ENCODE assay signal across 1 cellular context in the genomic region with DNA sequence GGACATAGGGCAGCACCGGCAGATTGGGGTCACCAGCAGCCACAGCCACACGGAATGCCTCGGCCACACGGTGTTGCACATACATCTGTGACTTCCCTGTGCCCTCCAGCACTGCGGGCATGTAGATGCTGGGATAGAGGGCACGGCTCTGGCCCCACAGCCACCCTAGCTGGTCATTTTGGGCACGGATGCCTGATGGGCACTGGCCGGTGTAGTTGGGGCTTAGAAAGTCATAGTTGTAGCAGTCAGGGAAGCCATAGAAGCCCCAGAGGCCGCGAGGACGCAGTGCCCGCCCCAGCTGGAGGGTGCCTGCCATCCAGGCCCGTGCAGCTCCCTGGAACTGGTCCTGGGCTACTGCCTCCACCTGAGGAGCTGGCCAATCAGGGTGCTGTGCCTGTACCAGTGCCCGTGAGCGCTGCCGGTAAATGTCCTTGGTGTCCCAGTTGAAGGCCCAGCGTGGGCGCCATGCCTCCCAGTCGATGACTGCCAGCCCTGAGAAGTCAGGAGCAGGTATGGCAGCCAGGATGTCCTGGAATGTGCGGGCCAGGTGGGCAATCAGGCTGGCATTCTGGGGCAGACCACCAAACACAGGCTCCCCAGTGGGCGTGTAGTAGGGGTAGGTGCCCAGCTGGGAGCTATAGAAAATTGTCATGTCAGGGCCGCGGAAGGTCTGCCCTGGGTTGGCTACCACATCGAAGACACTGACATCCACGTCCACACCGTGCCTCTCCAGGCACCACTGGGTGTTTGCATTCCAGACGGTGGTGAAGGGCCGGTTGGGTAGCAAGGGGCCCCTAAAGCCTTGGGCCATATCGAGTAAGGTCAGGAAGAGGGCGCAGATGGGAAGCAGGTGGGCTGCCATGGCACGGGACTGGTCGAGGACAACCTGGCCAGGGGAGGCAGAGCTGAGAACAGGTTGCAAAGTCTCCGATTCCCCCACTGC.
TF ChIP-seq lines count a peak whose summit lies in the region.

No MANE protein-coding gene starts in this region.

TF ChIP-seq in HepG2, 621 proteins besides CTCF, POLR2A, EP300 and RAD21 (continued from another document and continues in another):
- 0 out of 2 replicates have a peak, but pooled peaks have one; percentile 43 for TF ChIP-seq NR1H2 (CRISPR knock-in tag; IDR thresholded peaks at IDR 0.05; ENCODE audit: borderline replicate concordance, low read depth)
- TF ChIP-seq ZNF616 (CRISPR knock-in tag; IDR thresholded peaks at IDR 0.05; ENCODE audit: low read depth): peak; percentile 37; the same call in 1 of the 2 replicates
- no peak for TF ChIP-seq CCAR2 (optimal IDR thresholded peaks at IDR 0.05; ENCODE audit: low read depth, low read length)
- TF ChIP-seq ZSCAN20 (CRISPR knock-in tag; IDR thresholded peaks at IDR 0.05; ENCODE audit: borderline replicate concordance): no peak
- TF ChIP-seq ZNF180 (CRISPR knock-in tag; IDR thresholded peaks at IDR 0.05; ENCODE audit: borderline replicate concordance, low read depth): 0 out of 2 replicates have a peak, but pooled peaks have one; percentile 61
- no peak for TF ChIP-seq MED13 (CRISPR knock-in tag; IDR thresholded peaks at IDR 0.05)
- peak; percentile 9; the same call in 1 of the 2 replicates for TF ChIP-seq ZNF607 (CRISPR knock-in tag; IDR thresholded peaks at IDR 0.05; ENCODE audit: borderline replicate concordance)
- TF ChIP-seq, protein P1, sequence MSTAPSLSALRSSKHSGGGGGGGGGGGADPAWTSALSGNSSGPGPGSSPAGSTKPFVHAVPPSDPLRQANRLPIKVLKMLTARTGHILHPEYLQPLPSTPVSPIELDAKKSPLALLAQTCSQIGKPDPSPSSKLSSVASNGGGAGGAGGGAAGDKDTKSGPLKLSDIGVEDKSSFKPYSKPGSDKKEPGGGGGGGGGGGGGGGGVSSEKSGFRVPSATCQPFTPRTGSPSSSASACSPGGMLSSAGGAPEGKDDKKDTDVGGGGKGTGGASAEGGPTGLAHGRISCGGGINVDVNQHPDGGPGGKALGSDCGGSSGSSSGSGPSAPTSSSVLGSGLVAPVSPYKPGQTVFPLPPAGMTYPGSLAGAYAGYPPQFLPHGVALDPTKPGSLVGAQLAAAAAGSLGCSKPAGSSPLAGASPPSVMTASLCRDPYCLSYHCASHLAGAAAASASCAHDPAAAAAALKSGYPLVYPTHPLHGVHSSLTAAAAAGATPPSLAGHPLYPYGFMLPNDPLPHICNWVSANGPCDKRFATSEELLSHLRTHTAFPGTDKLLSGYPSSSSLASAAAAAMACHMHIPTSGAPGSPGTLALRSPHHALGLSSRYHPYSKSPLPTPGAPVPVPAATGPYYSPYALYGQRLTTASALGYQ (CRISPR knock-in tag; IDR thresholded peaks at IDR 0.05): peak; percentile 3; the same call in 1 of the 2 replicates
- TF ChIP-seq KDM5A (IDR thresholded peaks at IDR 0.05; ENCODE audit: borderline replicate concordance, low read length): peak; percentile 20; the same call in 1 of the 2 replicates
- peak; percentile 23; the same call in 1 of the 2 replicates for TF ChIP-seq ZBTB7A (CRISPR knock-in tag; IDR thresholded peaks at IDR 0.05)
- TF ChIP-seq, protein P2, sequence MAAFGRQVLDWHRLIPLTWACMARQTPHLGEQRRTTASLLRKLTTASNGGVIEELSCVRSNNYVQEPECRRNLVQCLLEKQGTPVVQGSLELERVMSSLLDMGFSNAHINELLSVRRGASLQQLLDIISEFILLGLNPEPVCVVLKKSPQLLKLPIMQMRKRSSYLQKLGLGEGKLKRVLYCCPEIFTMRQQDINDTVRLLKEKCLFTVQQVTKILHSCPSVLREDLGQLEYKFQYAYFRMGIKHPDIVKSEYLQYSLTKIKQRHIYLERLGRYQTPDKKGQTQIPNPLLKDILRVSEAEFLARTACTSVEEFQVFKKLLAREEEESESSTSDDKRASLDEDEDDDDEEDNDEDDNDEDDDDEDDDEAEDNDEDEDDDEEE (CRISPR knock-in tag; IDR thresholded peaks at IDR 0.05): peak; percentile 66; the same call in 1 of the 2 replicates
- TF ChIP-seq, protein P3, sequence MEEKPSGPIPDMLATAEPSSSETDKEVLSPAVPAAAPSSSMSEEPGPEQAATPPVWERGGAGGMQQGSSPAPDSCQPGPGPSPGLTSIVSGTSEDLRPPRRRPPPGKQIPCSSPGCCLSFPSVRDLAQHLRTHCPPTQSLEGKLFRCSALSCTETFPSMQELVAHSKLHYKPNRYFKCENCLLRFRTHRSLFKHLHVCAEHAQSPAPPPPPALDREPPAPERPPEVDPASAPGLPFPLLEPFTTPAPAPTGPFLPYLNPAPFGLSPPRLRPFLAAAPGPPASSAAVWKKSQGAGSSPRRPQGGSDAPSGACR (CRISPR knock-in tag; IDR thresholded peaks at IDR 0.05): peak; percentile 13; the same call in 1 of the 2 replicates
- TF ChIP-seq SALL2 (CRISPR knock-in tag; IDR thresholded peaks at IDR 0.05): peak; percentile 13; the same call in 1 of the 2 replicates
- TF ChIP-seq ZNF333 (CRISPR knock-in tag; IDR thresholded peaks at IDR 0.05; ENCODE audit: borderline replicate concordance): 0 out of 2 replicates have a peak, but pooled peaks have one; percentile 9
- TF ChIP-seq, protein P4, sequence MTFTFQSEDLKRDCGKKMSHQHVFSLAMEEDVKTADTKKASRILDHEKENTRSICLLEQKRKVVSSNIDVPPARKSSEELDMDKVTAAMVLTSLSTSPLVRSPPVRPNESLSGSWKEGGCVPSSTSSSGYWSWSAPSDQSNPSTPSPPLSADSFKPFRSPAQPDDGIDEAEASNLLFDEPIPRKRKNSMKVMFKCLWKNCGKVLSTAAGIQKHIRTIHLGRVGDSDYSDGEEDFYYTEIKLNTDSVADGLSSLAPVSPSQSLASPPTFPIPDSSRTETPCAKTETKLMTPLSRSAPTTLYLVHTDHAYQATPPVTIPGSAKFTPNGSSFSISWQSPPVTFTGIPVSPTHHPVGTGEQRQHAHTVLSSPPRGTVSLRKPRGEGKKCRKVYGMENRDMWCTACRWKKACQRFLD (CRISPR knock-in tag; IDR thresholded peaks at IDR 0.05; ENCODE audit: borderline replicate concordance): no peak
- TF ChIP-seq ZNF446 (CRISPR knock-in tag; IDR thresholded peaks at IDR 0.05): peak; percentile 27; the same call in 1 of the 2 replicates
- TF ChIP-seq MAZ (IDR thresholded peaks at IDR 0.05; ENCODE audit: borderline replicate concordance, low read depth, low read length): no peak
- TF ChIP-seq MAZ (CRISPR knock-in tag; IDR thresholded peaks at IDR 0.05; ENCODE audit: low read depth): no peak
- TF ChIP-seq ZNF264 (CRISPR knock-in tag; IDR thresholded peaks at IDR 0.05): peak; percentile 48; the same call in 1 of the 2 replicates
- TF ChIP-seq ELF4 (CRISPR knock-in tag; IDR thresholded peaks at IDR 0.05; ENCODE audit: borderline replicate concordance): peak; percentile 15; the same call in 1 of the 2 replicates
- TF ChIP-seq ZNF253 (CRISPR knock-in tag; IDR thresholded peaks at IDR 0.05; ENCODE audit: borderline replicate concordance): 0 out of 2 replicates have a peak, but pooled peaks have one; percentile 19
- peak; percentile 92 for TF ChIP-seq AGO2 (optimal IDR thresholded peaks at IDR 0.05; ENCODE audit: low read depth, low read length)
- 0 out of 2 replicates have a peak, but pooled peaks have one; percentile 26 for TF ChIP-seq BRD4 (CRISPR knock-in tag; IDR thresholded peaks at IDR 0.05)
- TF ChIP-seq ZNF558 (CRISPR knock-in tag; IDR thresholded peaks at IDR 0.05; ENCODE audit: borderline replicate concordance): peak; percentile 8; the same call in 1 of the 2 replicates
- TF ChIP-seq, protein P5, sequence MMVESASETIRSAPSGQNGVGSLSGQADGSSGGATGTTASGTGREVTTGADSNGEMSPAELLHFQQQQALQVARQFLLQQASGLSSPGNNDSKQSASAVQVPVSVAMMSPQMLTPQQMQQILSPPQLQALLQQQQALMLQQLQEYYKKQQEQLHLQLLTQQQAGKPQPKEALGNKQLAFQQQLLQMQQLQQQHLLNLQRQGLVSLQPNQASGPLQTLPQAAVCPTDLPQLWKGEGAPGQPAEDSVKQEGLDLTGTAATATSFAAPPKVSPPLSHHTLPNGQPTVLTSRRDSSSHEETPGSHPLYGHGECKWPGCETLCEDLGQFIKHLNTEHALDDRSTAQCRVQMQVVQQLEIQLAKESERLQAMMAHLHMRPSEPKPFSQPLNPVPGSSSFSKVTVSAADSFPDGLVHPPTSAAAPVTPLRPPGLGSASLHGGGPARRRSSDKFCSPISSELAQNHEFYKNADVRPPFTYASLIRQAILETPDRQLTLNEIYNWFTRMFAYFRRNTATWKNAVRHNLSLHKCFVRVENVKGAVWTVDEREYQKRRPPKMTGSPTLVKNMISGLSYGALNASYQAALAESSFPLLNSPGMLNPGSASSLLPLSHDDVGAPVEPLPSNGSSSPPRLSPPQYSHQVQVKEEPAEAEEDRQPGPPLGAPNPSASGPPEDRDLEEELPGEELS (CRISPR knock-in tag; IDR thresholded peaks at IDR 0.05): 0 out of 2 replicates have a peak, but pooled peaks have one; percentile 12
- 0 out of 2 replicates have a peak, but pooled peaks have one; percentile 15 for TF ChIP-seq JUNB (CRISPR knock-in tag; IDR thresholded peaks at IDR 0.05; ENCODE audit: borderline replicate concordance)
- TF ChIP-seq CCDC6 (CRISPR knock-in tag; IDR thresholded peaks at IDR 0.05): peak; percentile 75; the same call in 1 of the 2 replicates
- peak; percentile 62; the same call in 1 of the 2 replicates for TF ChIP-seq ZNF891 (CRISPR knock-in tag; IDR thresholded peaks at IDR 0.05)
- TF ChIP-seq SP4 (CRISPR knock-in tag; IDR thresholded peaks at IDR 0.05): peak; percentile 68
- no peak for TF ChIP-seq ZNF260 (CRISPR knock-in tag; IDR thresholded peaks at IDR 0.05; ENCODE audit: borderline replicate concordance, low read depth)
- TF ChIP-seq ZNF510 (CRISPR knock-in tag; IDR thresholded peaks at IDR 0.05; ENCODE audit: low read depth): 0 out of 2 replicates have a peak, but pooled peaks have one; percentile 26
- TF ChIP-seq, protein P6, sequence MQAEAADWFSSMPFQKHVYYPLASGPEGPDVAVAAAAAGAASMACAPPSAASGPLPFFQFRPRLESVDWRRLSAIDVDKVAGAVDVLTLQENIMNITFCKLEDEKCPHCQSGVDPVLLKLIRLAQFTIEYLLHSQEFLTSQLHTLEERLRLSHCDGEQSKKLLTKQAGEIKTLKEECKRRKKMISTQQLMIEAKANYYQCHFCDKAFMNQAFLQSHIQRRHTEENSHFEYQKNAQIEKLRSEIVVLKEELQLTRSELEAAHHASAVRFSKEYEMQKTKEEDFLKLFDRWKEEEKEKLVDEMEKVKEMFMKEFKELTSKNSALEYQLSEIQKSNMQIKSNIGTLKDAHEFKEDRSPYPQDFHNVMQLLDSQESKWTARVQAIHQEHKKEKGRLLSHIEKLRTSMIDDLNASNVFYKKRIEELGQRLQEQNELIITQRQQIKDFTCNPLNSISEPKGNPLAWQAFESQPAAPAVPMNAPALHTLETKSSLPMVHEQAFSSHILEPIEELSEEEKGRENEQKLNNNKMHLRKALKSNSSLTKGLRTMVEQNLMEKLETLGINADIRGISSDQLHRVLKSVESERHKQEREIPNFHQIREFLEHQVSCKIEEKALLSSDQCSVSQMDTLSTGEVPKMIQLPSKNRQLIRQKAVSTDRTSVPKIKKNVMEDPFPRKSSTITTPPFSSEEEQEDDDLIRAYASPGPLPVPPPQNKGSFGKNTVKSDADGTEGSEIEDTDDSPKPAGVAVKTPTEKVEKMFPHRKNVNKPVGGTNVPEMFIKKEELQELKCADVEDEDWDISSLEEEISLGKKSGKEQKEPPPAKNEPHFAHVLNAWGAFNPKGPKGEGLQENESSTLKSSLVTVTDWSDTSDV (CRISPR knock-in tag; IDR thresholded peaks at IDR 0.05): peak; percentile 90; the same call in 1 of the 2 replicates
- TF ChIP-seq ZNF251 (CRISPR knock-in tag; IDR thresholded peaks at IDR 0.05): no peak
- peak; percentile 11; the same call in 1 of the 2 replicates for TF ChIP-seq CC2D1A (CRISPR knock-in tag; IDR thresholded peaks at IDR 0.05)
- TF ChIP-seq, protein P7, sequence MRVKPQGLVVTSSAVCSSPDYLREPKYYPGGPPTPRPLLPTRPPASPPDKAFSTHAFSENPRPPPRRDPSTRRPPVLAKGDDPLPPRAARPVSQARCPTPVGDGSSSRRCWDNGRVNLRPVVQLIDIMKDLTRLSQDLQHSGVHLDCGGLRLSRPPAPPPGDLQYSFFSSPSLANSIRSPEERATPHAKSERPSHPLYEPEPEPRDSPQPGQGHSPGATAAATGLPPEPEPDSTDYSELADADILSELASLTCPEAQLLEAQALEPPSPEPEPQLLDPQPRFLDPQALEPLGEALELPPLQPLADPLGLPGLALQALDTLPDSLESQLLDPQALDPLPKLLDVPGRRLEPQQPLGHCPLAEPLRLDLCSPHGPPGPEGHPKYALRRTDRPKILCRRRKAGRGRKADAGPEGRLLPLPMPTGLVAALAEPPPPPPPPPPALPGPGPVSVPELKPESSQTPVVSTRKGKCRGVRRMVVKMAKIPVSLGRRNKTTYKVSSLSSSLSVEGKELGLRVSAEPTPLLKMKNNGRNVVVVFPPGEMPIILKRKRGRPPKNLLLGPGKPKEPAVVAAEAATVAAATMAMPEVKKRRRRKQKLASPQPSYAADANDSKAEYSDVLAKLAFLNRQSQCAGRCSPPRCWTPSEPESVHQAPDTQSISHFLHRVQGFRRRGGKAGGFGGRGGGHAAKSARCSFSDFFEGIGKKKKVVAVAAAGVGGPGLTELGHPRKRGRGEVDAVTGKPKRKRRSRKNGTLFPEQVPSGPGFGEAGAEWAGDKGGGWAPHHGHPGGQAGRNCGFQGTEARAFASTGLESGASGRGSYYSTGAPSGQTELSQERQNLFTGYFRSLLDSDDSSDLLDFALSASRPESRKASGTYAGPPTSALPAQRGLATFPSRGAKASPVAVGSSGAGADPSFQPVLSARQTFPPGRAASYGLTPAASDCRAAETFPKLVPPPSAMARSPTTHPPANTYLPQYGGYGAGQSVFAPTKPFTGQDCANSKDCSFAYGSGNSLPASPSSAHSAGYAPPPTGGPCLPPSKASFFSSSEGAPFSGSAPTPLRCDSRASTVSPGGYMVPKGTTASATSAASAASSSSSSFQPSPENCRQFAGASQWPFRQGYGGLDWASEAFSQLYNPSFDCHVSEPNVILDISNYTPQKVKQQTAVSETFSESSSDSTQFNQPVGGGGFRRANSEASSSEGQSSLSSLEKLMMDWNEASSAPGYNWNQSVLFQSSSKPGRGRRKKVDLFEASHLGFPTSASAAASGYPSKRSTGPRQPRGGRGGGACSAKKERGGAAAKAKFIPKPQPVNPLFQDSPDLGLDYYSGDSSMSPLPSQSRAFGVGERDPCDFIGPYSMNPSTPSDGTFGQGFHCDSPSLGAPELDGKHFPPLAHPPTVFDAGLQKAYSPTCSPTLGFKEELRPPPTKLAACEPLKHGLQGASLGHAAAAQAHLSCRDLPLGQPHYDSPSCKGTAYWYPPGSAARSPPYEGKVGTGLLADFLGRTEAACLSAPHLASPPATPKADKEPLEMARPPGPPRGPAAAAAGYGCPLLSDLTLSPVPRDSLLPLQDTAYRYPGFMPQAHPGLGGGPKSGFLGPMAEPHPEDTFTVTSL (CRISPR knock-in tag; IDR thresholded peaks at IDR 0.05; ENCODE audit: borderline replicate concordance): no peak
- peak; percentile 62; the same call in 1 of the 2 replicates for TF ChIP-seq SMAD1 (CRISPR knock-in tag; IDR thresholded peaks at IDR 0.05; ENCODE audit: borderline replicate concordance, low read depth)
